19 cellular contexts compared by ENCODE assay signal in genomic region chr11:101707477-101707876, GRCh38.
DNase-seq lines count a peak whose midpoint lies in the region; ATAC-seq and TF ChIP-seq lines count a peak whose summit lies in the region.
"Had no signal": no experiment of that assay in that cellular context is flagged by ENCODE, and none has a peak within 500 bp of the region (broad histone marks: within the 10 kb centered on the region; RNA-seq: fewer than 3 reads in every experiment).

No MANE protein-coding gene starts in this region.

- H3K4me1 ChIP-seq in H9 (ENCODE audit: insufficient read depth, low read length) (0 out of 2 replicates have a peak, but pooled peaks cover 3% of the 10 kb centered on the region), adipocyte (ENCODE audit: control insufficient read depth, insufficient read depth, low read length) (no peaks in the 10 kb centered on the region)
- H3K4me1 ChIP-seq: BLaER1 had no signal

- DNase-seq in H9 (peak; percentile 32), M059J (ENCODE audit: low read depth) (peak; percentile 17), adipocyte (ENCODE audit: low read depth) (peak; percentile 38), myocyte (ENCODE audit: low read depth) (peak; percentile 2), cerebellar cortex (ENCODE audit: low spot score) (no peak), KG1 (lab: John Stamatoyannopoulos, UW) (no peak)
- no peak for DNase-seq in activated CD8-positive, alpha-beta T cell treated with anti-CD3 and anti-CD28 coated beads for 36 hours
- DNase-seq: CD4-positive, CD25-positive, alpha-beta regulatory T cell; H7; HFFc6; Kasumi-1; MM.1S; NCI-H2029; NCI-H446; NCI-H524 treated with DMSO at 0.1 percent for 48 hours; NCI-H774; T-cell had no signal

- H3K56ac ChIP-seq in H9 (ENCODE audit: insufficient read length, low read depth, low read length): no peak overlapping the region

- H2BK120ac ChIP-seq in H9 (ENCODE audit: low read depth, low read length, poor library complexity, severe bottlenecking): no peak overlapping the region

- H3K9ac ChIP-seq in H9 (ENCODE audit: extremely low read depth, insufficient read length, low read length): no peak overlapping the region
- no peak overlapping the region for H3K9ac ChIP-seq in adipocyte (ENCODE audit: low read length)
- H3K9ac ChIP-seq: BLaER1 had no signal

- no peak overlapping the region for H2BK15ac ChIP-seq in H9 (ENCODE audit: low read depth, low read length)

- CTCF ChIA-PET in activated CD8-positive, alpha-beta T cell treated with anti-CD3 and anti-CD28 coated beads for 36 hours (lab: Charles Lee): no interaction called here

- H3K27me3 Mint-ChIP-seq in H9 (ENCODE audit: low read depth): no peaks in the 10 kb centered on the region; the same call in 1 of the 2 replicates
- no peaks in the 10 kb centered on the region for H3K27me3 Mint-ChIP-seq in activated CD8-positive, alpha-beta T cell treated with anti-CD3 and anti-CD28 coated beads for 36 hours
- H3K27me3 Mint-ChIP-seq: CD4-positive, CD25-positive, alpha-beta regulatory T cell; T-cell had no signal

- H3K79me2 ChIP-seq in H9 (ENCODE audit: insufficient read depth, low read length): no peaks in the 10 kb centered on the region

- no peak overlapping the region for H3K27ac ChIP-seq in H9 (ENCODE audit: insufficient read length, low read depth, low read length)
- H3K27ac ChIP-seq: BLaER1 had no signal

- no peaks in the 10 kb centered on the region for H3K36me3 ChIP-seq in adipocyte (ENCODE audit: control insufficient read depth, insufficient read depth, low read length, severe bottlenecking)
- H3K36me3 ChIP-seq: BLaER1 had no signal

- no peak overlapping the region for H3K4me3 ChIP-seq in adipocyte (ENCODE audit: low read length)
- H3K4me3 ChIP-seq: BLaER1 had no signal

- H4K91ac ChIP-seq in H9 (ENCODE audit: insufficient read length, low read depth, low read length): no peak overlapping the region

- H3K4ac ChIP-seq in H9 (ENCODE audit: low read depth, low read length): no peak overlapping the region

- ATAC-seq in activated CD8-positive, alpha-beta T cell treated with anti-CD3 and anti-CD28 coated beads for 36 hours: no peak
- ATAC-seq in HG03439 (IDR thresholded peaks at IDR 0.05; ENCODE audit: unreplicated experiment): no peak
- ATAC-seq: T-cell had no signal

- TF ChIP-seq CTCF in H9 (conservative IDR thresholded peaks at IDR 0.05): no peak
- no peak for TF ChIP-seq CTCF in activated CD8-positive, alpha-beta T cell treated with anti-CD3 and anti-CD28 coated beads for 36 hours (IDR thresholded peaks at IDR 0.05)

- peak overlapping the region; percentile 24; the same call in 1 of the 2 replicates for H3K14ac ChIP-seq in H9 (ENCODE audit: insufficient read depth, low read length)

- H3K4me2 ChIP-seq in H9 (ENCODE audit: insufficient read depth, insufficient read length, low read length): no peak overlapping the region
- H3K4me2 ChIP-seq: BLaER1 had no signal

- H4K5ac ChIP-seq in H9 (ENCODE audit: insufficient read length, low read depth, low read length): no peak overlapping the region

- no peak overlapping the region for H3T11ph ChIP-seq in H9 (ENCODE audit: low read length)

- H3K27ac Mint-ChIP-seq in H9: peak overlapping the region in 2 of 3 experiments; percentile 77 to 85; a peak in 3 of 7 replicates
- no peak overlapping the region for H3K27ac Mint-ChIP-seq in activated CD8-positive, alpha-beta T cell treated with anti-CD3 and anti-CD28 coated beads for 36 hours
- H3K27ac Mint-ChIP-seq: CD4-positive, CD25-positive, alpha-beta regulatory T cell; HFFc6; T-cell had no signal

- POLR2A ChIA-PET in activated CD8-positive, alpha-beta T cell treated with anti-CD3 and anti-CD28 coated beads for 36 hours (lab: Charles Lee): no interaction called here

- no peak overlapping the region for H3K18ac ChIP-seq in H9 (ENCODE audit: insufficient read length, low read depth, low read length)

- H3K9me3 ChIP-seq in H9 (ENCODE audit: control insufficient read depth, low read depth, low read length) (no peaks in the 10 kb centered on the region), adipocyte (ENCODE audit: control insufficient read depth, low read length) (peaks cover 2% of the 10 kb centered on the region)
- H3K9me3 ChIP-seq: BLaER1 had no signal

- peaks cover 25 to 35% of the 10 kb centered on the region in 2 experiments for H3K4me1 Mint-ChIP-seq in H9
- H3K4me1 Mint-ChIP-seq in activated CD8-positive, alpha-beta T cell treated with anti-CD3 and anti-CD28 coated beads for 36 hours (ENCODE audit: low read depth): no peaks in the 10 kb centered on the region
- H3K4me1 Mint-ChIP-seq: CD4-positive, CD25-positive, alpha-beta regulatory T cell; T-cell had no signal

- no peak overlapping the region for H2BK12ac ChIP-seq in H9 (ENCODE audit: insufficient read length, low read depth, low read length)

- H3K27me3 ChIP-seq in H9 (ENCODE audit: insufficient read depth, low read length) (no peaks in the 10 kb centered on the region), adipocyte (replicated peaks; ENCODE audit: control insufficient read depth, insufficient read depth, low read length) (no peaks in the 10 kb centered on the region)
- H3K27me3 ChIP-seq: BLaER1 had no signal

- no peaks in the 10 kb centered on the region for H3K79me1 ChIP-seq in H9 (ENCODE audit: insufficient read depth, low read depth, low read length, poor library complexity, severe bottlenecking)

- H4K8ac ChIP-seq in H9 (replicated peaks; ENCODE audit: insufficient read length, low read depth, low read length): no peak overlapping the region

- H3K4me3 Mint-ChIP-seq in H9: no peak overlapping the region
- no peak overlapping the region for H3K4me3 Mint-ChIP-seq in activated CD8-positive, alpha-beta T cell treated with anti-CD3 and anti-CD28 coated beads for 36 hours
- H3K4me3 Mint-ChIP-seq: HFFc6, T-cell had no signal

- no peak overlapping the region for H2AFZ ChIP-seq in H9 (ENCODE audit: low read length)

- no peak overlapping the region for H2AK5ac ChIP-seq in H9 (ENCODE audit: insufficient read length, low read length)

- H3K9me3 Mint-ChIP-seq in H9: peaks cover 1 to 5% of the 10 kb centered on the region in 2 experiments; a peak in 3 of 5 replicates
- H3K9me3 Mint-ChIP-seq in activated CD8-positive, alpha-beta T cell treated with anti-CD3 and anti-CD28 coated beads for 36 hours: no peaks in the 10 kb centered on the region

- intact Hi-C loops in activated CD8-positive, alpha-beta T cell treated with anti-CD3 and anti-CD28 coated beads for 36 hours (cut with micrococcal nuclease): no loop called here

- H4K20me1 ChIP-seq in H9 (ENCODE audit: control insufficient read depth, insufficient read depth, insufficient read length): no peaks in the 10 kb centered on the region
- H4K20me1 ChIP-seq: BLaER1 had no signal

- WGBS in H9 (ENCODE audit: extremely low coverage, insufficient read length, low lambda C conversion rate): no CpG with 5 or more reads among the region's 2 CpGs

- no peaks in the 10 kb centered on the region for H3K23me2 ChIP-seq in H9 (ENCODE audit: insufficient read length, low read depth, low read length, poor library complexity, severe bottlenecking)

- no peak overlapping the region for H2BK20ac ChIP-seq in H9 (ENCODE audit: low read depth, low read length, poor library complexity, severe bottlenecking)

- peaks cover 0 to 29% (median 19%) of the 10 kb centered on the region in 3 experiments; a peak in 5 of 7 replicates for H3K36me3 Mint-ChIP-seq in H9 (ENCODE audit: insufficient read depth in 1 of 3, low read depth in 3 of 3)
- H3K36me3 Mint-ChIP-seq in activated CD8-positive, alpha-beta T cell treated with anti-CD3 and anti-CD28 coated beads for 36 hours (ENCODE audit: low read depth): no peaks in the 10 kb centered on the region
- H3K36me3 Mint-ChIP-seq: CD4-positive, CD25-positive, alpha-beta regulatory T cell; T-cell had no signal

- H3K23ac ChIP-seq in H9 (ENCODE audit: insufficient read length, low read depth, low read length): no peak overlapping the region

- no peak overlapping the region for H2BK5ac ChIP-seq in H9 (ENCODE audit: insufficient read length, low read length)

Comparison
In these comparisons a context has a peak if more than half of its experiments do, and no peak if none do; other contexts are left out.
1. DNase-seq: peak in H9 (single experiment), M059J (single experiment), adipocyte (single experiment) and myocyte (single experiment); none in activated CD8-positive, alpha-beta T cell treated with anti-CD3 and anti-CD28 coated beads for 36 hours (single experiment), cerebellar cortex (single experiment) and KG1 (single experiment).